Comparison of ENCODE assay signal across 1 cellular context in genomic region chr13:44449999-44450821, GRCh38.
A peak's percentile ranks its signal among the peaks of the same experiment; 100 is the strongest.
TF ChIP-seq lines count a peak whose summit lies in the region.

No MANE protein-coding gene starts in this region.

TF ChIP-seq in HepG2, 621 proteins besides CTCF, POLR2A, EP300 and RAD21 (continued from another document and continues in another):
- TF ChIP-seq ZNF513 (CRISPR knock-in tag; conservative IDR thresholded peaks at IDR 0.05) = no peak
- no peak for TF ChIP-seq ZNF691 (CRISPR knock-in tag; IDR thresholded peaks at IDR 0.05; ENCODE audit: borderline replicate concordance, low read depth)
- TF ChIP-seq SP140L (CRISPR knock-in tag; IDR thresholded peaks at IDR 0.05; ENCODE audit: borderline replicate concordance) = no peak
- 0 out of 2 replicates have a peak, but pooled peaks have one; percentile 8 for TF ChIP-seq ELF3 (CRISPR knock-in tag; IDR thresholded peaks at IDR 0.05)
- TF ChIP-seq RCOR2 (CRISPR knock-in tag; IDR thresholded peaks at IDR 0.05) = no peak
- no peak for TF ChIP-seq ZNF687 (CRISPR knock-in tag; IDR thresholded peaks at IDR 0.05)
- no peak for TF ChIP-seq USF2 (IDR thresholded peaks at IDR 0.05; ENCODE audit: low read depth, low read length)
- TF ChIP-seq USF2 (CRISPR knock-in tag; IDR thresholded peaks at IDR 0.05; ENCODE audit: borderline replicate concordance) = peak; percentile 46; the same call in 1 of the 2 replicates
- no peak for TF ChIP-seq ATF7-NPFF (CRISPR knock-in tag; IDR thresholded peaks at IDR 0.05; ENCODE audit: low read depth)
- no peak for TF ChIP-seq ZNF3 (CRISPR knock-in tag; IDR thresholded peaks at IDR 0.05)
- TF ChIP-seq ZNF432 (CRISPR knock-in tag; IDR thresholded peaks at IDR 0.05; ENCODE audit: borderline replicate concordance) = no peak
- no peak for TF ChIP-seq PHF20 (CRISPR knock-in tag; IDR thresholded peaks at IDR 0.05)
- TF ChIP-seq LBX2 (CRISPR knock-in tag; IDR thresholded peaks at IDR 0.05; ENCODE audit: borderline replicate concordance) = no peak
- TF ChIP-seq KDM1A (CRISPR knock-in tag; IDR thresholded peaks at IDR 0.05) = no peak
- no peak for TF ChIP-seq ZNF260 (CRISPR knock-in tag; IDR thresholded peaks at IDR 0.05; ENCODE audit: borderline replicate concordance, low read depth)
- TF ChIP-seq ZNF841 (CRISPR knock-in tag; IDR thresholded peaks at IDR 0.05; ENCODE audit: borderline replicate concordance) = no peak
- no peak for TF ChIP-seq ETS1 (CRISPR knock-in tag; IDR thresholded peaks at IDR 0.05)
- no peak for TF ChIP-seq ZFP36L1 (CRISPR knock-in tag; IDR thresholded peaks at IDR 0.05)
- no peak for TF ChIP-seq TEF (CRISPR knock-in tag; IDR thresholded peaks at IDR 0.05)
- TF ChIP-seq ZBTB33 (CRISPR knock-in tag; IDR thresholded peaks at IDR 0.05) = no peak
- TF ChIP-seq TCF12 (IDR thresholded peaks at IDR 0.05) = no peak
- TF ChIP-seq TCF12 (CRISPR knock-in tag; IDR thresholded peaks at IDR 0.05) = no peak
- TF ChIP-seq IRX3 (CRISPR knock-in tag; IDR thresholded peaks at IDR 0.05; ENCODE audit: borderline replicate concordance, low read depth) = no peak
- no peak for TF ChIP-seq PLSCR1 (CRISPR knock-in tag; IDR thresholded peaks at IDR 0.05; ENCODE audit: borderline replicate concordance)
- no peak for TF ChIP-seq EED (CRISPR knock-in tag; IDR thresholded peaks at IDR 0.05)
- TF ChIP-seq KMT2A (CRISPR knock-in tag; IDR thresholded peaks at IDR 0.05) = no peak
- TF ChIP-seq SOX13 (IDR thresholded peaks at IDR 0.05) = no peak
- 0 out of 4 replicates have a peak, but pooled peaks of 1 of the 2 experiments have one; percentile 17 for TF ChIP-seq SOX13 (CRISPR knock-in tag; conservative IDR thresholded peaks at IDR 0.05 in 1 of 2, IDR thresholded peaks at IDR 0.05 in 1 of 2)
- TF ChIP-seq SMC3 (IDR thresholded peaks at IDR 0.05; ENCODE audit: low read length) = no peak
- no peak for TF ChIP-seq ZNF317 (CRISPR knock-in tag; IDR thresholded peaks at IDR 0.05)
- TF ChIP-seq NFE2 (CRISPR knock-in tag; IDR thresholded peaks at IDR 0.05) = no peak
- no peak for TF ChIP-seq ZNF572 (CRISPR knock-in tag; IDR thresholded peaks at IDR 0.05)
- 0 out of 2 replicates have a peak, but pooled peaks have one; percentile 37 for TF ChIP-seq ATF3 (CRISPR knock-in tag; IDR thresholded peaks at IDR 0.05)
- no peak for TF ChIP-seq ZNF207 (IDR thresholded peaks at IDR 0.05; ENCODE audit: borderline replicate concordance)
- no peak for TF ChIP-seq GPN1 (CRISPR knock-in tag; IDR thresholded peaks at IDR 0.05; ENCODE audit: borderline replicate concordance)
- TF ChIP-seq POLR2G (IDR thresholded peaks at IDR 0.05; ENCODE audit: low read depth, low read length) = no peak
- TF ChIP-seq RFXAP (CRISPR knock-in tag; IDR thresholded peaks at IDR 0.05; ENCODE audit: borderline replicate concordance) = no peak
- TF ChIP-seq ZNF280D (CRISPR knock-in tag; IDR thresholded peaks at IDR 0.05) = 0 out of 2 replicates have a peak, but pooled peaks have one; percentile 53
- no peak for TF ChIP-seq BCL3 (CRISPR knock-in tag; IDR thresholded peaks at IDR 0.05)
- no peak for TF ChIP-seq ZBTB1 (CRISPR knock-in tag; IDR thresholded peaks at IDR 0.05; ENCODE audit: borderline replicate concordance)
